In genomic region chr2:130536654-130537053, GRCh38 we compare ENCODE assay signal across 7 cellular contexts. TPM values are rescaled to one million over a fixed set of nuclear protein-coding genes. Genes with fewer than 3 reads are reported as not detected.
"Had no signal": no experiment of that assay in that cellular context is flagged by ENCODE, and none has a peak within 500 bp of the region (broad histone marks: within the 10 kb centered on the region; RNA-seq: fewer than 3 reads in every experiment).

No MANE protein-coding gene starts in this region.

RNA-seq across cellular contexts. Expression of gene CFC1B, which starts 15.6 kb away (rescaled TPM):
- total RNA-seq: GM23248, GM23338, H1, H4, H7, H9, HFFc6 had no signal
- polyA plus RNA-seq: GM23248, GM23338 had no signal

RNA-seq across cellular contexts. Expression of gene POTEI, which starts 27.5 kb away (rescaled TPM):
- total RNA-seq: GM23248, HFFc6 had no signal
- polyA plus RNA-seq: GM23248 had no signal
